ENCODE assay signal across 18 cellular contexts in genomic region chr16:23351360-23351759, GRCh38. TPM values are rescaled to one million over a fixed set of nuclear protein-coding genes. Genes with fewer than 3 reads are reported as not detected.
"Had no signal": no experiment of that assay in that cellular context is flagged by ENCODE, and none has a peak within 500 bp of the region (broad histone marks: within the 10 kb centered on the region; RNA-seq: fewer than 3 reads in every experiment).

No MANE protein-coding gene starts in this region.

- H3K36me3 Mint-ChIP-seq: activated naive CD4-positive, alpha-beta T cell treated with anti-CD3 and anti-CD28 coated beads, Interleukin-2, amount 50 U/mL, for 72 hours; naive thymus-derived CD4-positive, alpha-beta T cell had no signal

- H3K9me3 ChIP-seq: psoas muscle, right lobe of liver, suprapubic skin, upper lobe of left lung had no signal

- H3K4me1 Mint-ChIP-seq: naive thymus-derived CD4-positive, alpha-beta T cell had no signal

- H3K9me3 Mint-ChIP-seq: activated naive CD4-positive, alpha-beta T cell treated with anti-CD3 and anti-CD28 coated beads, Interleukin-2, amount 50 U/mL, for 72 hours had no signal

- DNase-seq: activated CD4-positive, alpha-beta T cell treated with anti-CD3 and anti-CD28 coated beads, Interleukin-2, amount 50 U/mL, for 4 hours; activated effector memory CD4-positive, alpha-beta T cell treated with Interleukin-2 at 50 U/mL for 16 hours; activated T-cell treated with anti-CD3 and anti-CD28 coated beads, Interleukin-2, amount 50 U/mL, for 1 hour; amygdala; brain microvascular endothelial cell; dermis blood vessel endothelial cell; left cardiac atrium; naive thymus-derived CD4-positive, alpha-beta T cell; psoas muscle; right lobe of liver; stimulated activated CD4-positive, alpha-beta T cell treated with anti-CD3 and anti-CD28 coated beads, Interleukin-12 subunit alpha, Interleukin-12 subunit beta, amount 100 ng/mL, for 4 hours; stimulated activated naive CD4-positive, alpha-beta T cell; upper lobe of left lung had no signal

- H3K27ac ChIP-seq: brain microvascular endothelial cell, psoas muscle, right lobe of liver, suprapubic skin, upper lobe of left lung had no signal

- H3K4me1 ChIP-seq: psoas muscle, right lobe of liver, suprapubic skin, upper lobe of left lung had no signal

- H3K4me3 ChIP-seq: lung, psoas muscle, right lobe of liver, suprapubic skin, upper lobe of left lung had no signal

- H3K27me3 ChIP-seq: brain microvascular endothelial cell, right lobe of liver, upper lobe of left lung had no signal

- H3K4me3 Mint-ChIP-seq: naive thymus-derived CD4-positive, alpha-beta T cell had no signal

- H3K27ac Mint-ChIP-seq: activated naive CD4-positive, alpha-beta T cell treated with anti-CD3 and anti-CD28 coated beads, Interleukin-2, amount 50 U/mL, for 72 hours; naive thymus-derived CD4-positive, alpha-beta T cell had no signal

- H3K36me3 ChIP-seq: brain microvascular endothelial cell, right lobe of liver, suprapubic skin, upper lobe of left lung had no signal

- ATAC-seq: activated CD4-positive, CD25-positive, alpha-beta regulatory T cell treated with anti-CD3 and anti-CD28 coated beads, Interleukin-2, amount 50 U/mL, for 24 hours; activated naive CD4-positive, alpha-beta T cell treated with anti-CD3 and anti-CD28 coated beads, Interleukin-2, amount 50 U/mL, for 72 hours; left cardiac atrium; naive thymus-derived CD4-positive, alpha-beta T cell; psoas muscle; right lobe of liver had no signal

RNA-seq across cellular contexts. Expression of gene SCNN1B, which starts 49.3 kb away (rescaled TPM):
- total RNA-seq: activated naive CD4-positive, alpha-beta T cell treated with anti-CD3 and anti-CD28 coated beads, Interleukin-2, amount 50 U/mL, for 72 hours; naive thymus-derived CD4-positive, alpha-beta T cell; T-helper 2 cell treated with Interferon-gamma antibody and Interleukin-4, amounts not matched to agents 100 ng/mL and 5 ng/mL, for 36 hours had no signal
- polyA plus RNA-seq: naive thymus-derived CD4-positive, alpha-beta T cell had no signal
